Comparison of ENCODE assay signal across 8 cellular contexts in the genomic region with DNA sequence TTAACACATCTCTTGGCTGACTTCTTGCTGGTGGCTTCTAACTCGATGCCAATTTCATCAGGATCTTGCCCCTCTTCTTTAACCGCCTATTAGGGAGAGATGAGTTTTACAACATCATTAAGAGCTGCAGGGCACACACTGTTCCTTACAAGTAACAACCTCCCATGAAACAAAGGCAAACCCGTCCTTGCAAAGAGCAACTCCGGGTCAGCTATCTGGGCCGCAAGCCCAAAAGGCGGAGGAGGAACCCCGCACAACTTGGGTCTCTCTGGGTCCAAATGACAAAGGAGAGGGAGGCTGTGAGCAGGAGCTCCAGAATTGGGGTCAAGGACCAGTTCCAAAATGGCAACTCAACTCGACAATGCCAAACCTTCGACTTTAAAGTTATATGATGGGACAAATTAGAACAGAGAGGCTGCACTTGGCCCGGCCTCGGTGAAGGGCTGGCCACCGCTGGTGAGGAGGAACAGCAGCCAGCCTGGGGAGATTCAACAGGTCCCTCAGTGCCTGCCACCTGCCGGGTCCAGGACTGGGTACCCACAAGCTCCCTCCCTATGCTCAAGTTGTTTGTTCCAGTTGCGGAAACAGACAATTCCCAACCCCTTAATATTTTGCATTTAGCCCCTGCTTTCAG. TPM values are rescaled to one million over a fixed set of nuclear protein-coding genes. Genes with fewer than 3 reads are reported as not detected.
DNase-seq lines count a peak whose midpoint lies in the region; ATAC-seq and TF ChIP-seq lines count a peak whose summit lies in the region.

No MANE protein-coding gene starts in this region.

- peaks cover 88% of the 10 kb centered on the region for H3K36me3 Mint-ChIP-seq in activated T-helper 2 cell treated with anti-CD3 and anti-CD28 coated beads, Interferon-gamma antibody, Interleukin-2, Interleukin-4, amounts not matched to agents 10 μg/mL and 5 μg/mL and 100 μg/mL, durations not matched to agents 14 hours and 24 hours and 36 hours (ENCODE audit: low read depth)
- H3K36me3 Mint-ChIP-seq in stimulated activated memory B cell treated with anti-CD40 and anti-IgM and Interleukin-4, amounts not matched to agents 10 μg/mL and 1 μg/mL and 100 μg/mL, for 72 hours = peaks cover 48% of the 10 kb centered on the region

- peaks cover 26% of the 10 kb centered on the region for H3K36me3 ChIP-seq in iPS-15b (ENCODE audit: control insufficient read depth, insufficient read depth, low read length)

- H3K27me3 ChIP-seq in iPS-15b (ENCODE audit: control insufficient read depth, insufficient read depth, low read length) = no peaks in the 10 kb centered on the region

- peak overlapping the region; percentile 96 for H3K9ac ChIP-seq in iPS-15b (ENCODE audit: low read depth, low read length)

- no peaks in the 10 kb centered on the region for H3K9me3 ChIP-seq in iPS-15b (ENCODE audit: control insufficient read depth, insufficient read depth, low read length)

- H3K9me3 Mint-ChIP-seq in activated T-helper 2 cell treated with anti-CD3 and anti-CD28 coated beads, Interferon-gamma antibody, Interleukin-2, Interleukin-4, amounts not matched to agents 10 μg/mL and 5 μg/mL and 100 μg/mL, durations not matched to agents 14 hours and 24 hours and 36 hours = no peaks in the 10 kb centered on the region
- no peaks in the 10 kb centered on the region for H3K9me3 Mint-ChIP-seq in stimulated activated memory B cell treated with anti-CD40 and anti-IgM and Interleukin-4, amounts not matched to agents 10 μg/mL and 1 μg/mL and 100 μg/mL, for 72 hours

- no peak for ATAC-seq in stimulated activated memory B cell treated with anti-CD40 and anti-IgM and Interleukin-4, amounts not matched to agents 10 μg/mL and 1 μg/mL and 100 μg/mL, for 72 hours
- ATAC-seq in HG02973 (IDR thresholded peaks at IDR 0.05; ENCODE audit: unreplicated experiment) = no peak

- no peaks in the 10 kb centered on the region for H3K27me3 Mint-ChIP-seq in activated T-helper 2 cell treated with anti-CD3 and anti-CD28 coated beads, Interferon-gamma antibody, Interleukin-2, Interleukin-4, amounts not matched to agents 10 μg/mL and 5 μg/mL and 100 μg/mL, durations not matched to agents 14 hours and 24 hours and 36 hours (ENCODE audit: low read depth)
- H3K27me3 Mint-ChIP-seq in stimulated activated memory B cell treated with anti-CD40 and anti-IgM and Interleukin-4, amounts not matched to agents 10 μg/mL and 1 μg/mL and 100 μg/mL, for 72 hours = no peaks in the 10 kb centered on the region

- H3K4me3 ChIP-seq in HFF-Myc (replicated peaks; ENCODE audit: low read depth, low read length) (peak overlapping the region; percentile 99), iPS-15b (ENCODE audit: low read depth, low read length) (peak overlapping the region; percentile 93)

- H3K4me1 Mint-ChIP-seq in activated T-helper 2 cell treated with anti-CD3 and anti-CD28 coated beads, Interferon-gamma antibody, Interleukin-2, Interleukin-4, amounts not matched to agents 10 μg/mL and 5 μg/mL and 100 μg/mL, durations not matched to agents 14 hours and 24 hours and 36 hours (ENCODE audit: low read depth) = peaks cover 32% of the 10 kb centered on the region
- peaks cover 52% of the 10 kb centered on the region for H3K4me1 Mint-ChIP-seq in stimulated activated memory B cell treated with anti-CD40 and anti-IgM and Interleukin-4, amounts not matched to agents 10 μg/mL and 1 μg/mL and 100 μg/mL, for 72 hours

- peak overlapping the region; percentile 93 for H3K27ac Mint-ChIP-seq in activated T-helper 2 cell treated with anti-CD3 and anti-CD28 coated beads, Interferon-gamma antibody, Interleukin-2, Interleukin-4, amounts not matched to agents 10 μg/mL and 5 μg/mL and 100 μg/mL, durations not matched to agents 14 hours and 24 hours and 36 hours
- peak overlapping the region; percentile 100 for H3K27ac Mint-ChIP-seq in stimulated activated memory B cell treated with anti-CD40 and anti-IgM and Interleukin-4, amounts not matched to agents 10 μg/mL and 1 μg/mL and 100 μg/mL, for 72 hours

- intact Hi-C loops in activated T-helper 2 cell treated with anti-CD3 and anti-CD28 coated beads, Interferon-gamma antibody, Interleukin-2, Interleukin-4, amounts not matched to agents 10 μg/mL and 5 μg/mL and 100 μg/mL, durations not matched to agents 14 hours and 24 hours and 36 hours (cut with micrococcal nuclease) = loop anchor here (5.0 kb wide), 1 partner anchor 1219 kb away; the partner anchor contains the start of genes CHAF1A and SH3GL1
- intact Hi-C loops in posterior vena cava (cut with DNase I) = no loop called here

- no peak for TF ChIP-seq CTCF in HFF-Myc (IDR thresholded peaks at IDR 0.05; ENCODE audit: low read depth, low read length, missing control alignments)

- H3K4me3 Mint-ChIP-seq in activated T-helper 2 cell treated with anti-CD3 and anti-CD28 coated beads, Interferon-gamma antibody, Interleukin-2, Interleukin-4, amounts not matched to agents 10 μg/mL and 5 μg/mL and 100 μg/mL, durations not matched to agents 14 hours and 24 hours and 36 hours (ENCODE audit: low read depth) = peak overlapping the region; percentile 100
- peak overlapping the region; percentile 100 for H3K4me3 Mint-ChIP-seq in stimulated activated memory B cell treated with anti-CD40 and anti-IgM and Interleukin-4, amounts not matched to agents 10 μg/mL and 1 μg/mL and 100 μg/mL, for 72 hours

- DNase-seq in HFF-Myc (ENCODE audit: extremely low read depth, low read depth) (no peak), SHP77 treated with DMSO at 0.1 percent for 48 hours (lab: John Stamatoyannopoulos, UW) (no peak), posterior vena cava (ENCODE audit: low spot score) (no peak)
- DNase-seq in activated T-helper 2 cell treated with anti-CD3 and anti-CD28 coated beads, Interferon-gamma antibody, Interleukin-2, Interleukin-4, amounts not matched to agents 10 μg/mL and 5 μg/mL and 100 μg/mL, durations not matched to agents 14 hours and 24 hours and 36 hours (ENCODE audit: low spot score) = no peak
- DNase-seq in activated CD8-positive, alpha-beta memory T cell treated with anti-CD3 and anti-CD28 coated beads for 24 hours = no peak

- H3K4me1 ChIP-seq in iPS-15b (ENCODE audit: control insufficient read depth, insufficient read depth, low read length) = peaks cover 7% of the 10 kb centered on the region

RNA-seq across cellular contexts. Expression of gene SAFB2, which starts 1.1 kb away (rescaled TPM):
- total RNA-seq in activated T-helper 2 cell treated with anti-CD3 and anti-CD28 coated beads, Interferon-gamma antibody, Interleukin-2, Interleukin-4, amounts not matched to agents 10 μg/mL and 5 μg/mL and 100 μg/mL, durations not matched to agents 14 hours and 24 hours and 36 hours = 96.1 and 96.7 TPM in 2 replicates
- 10 to 100 TPM; 50.9 to 57.3 TPM for total RNA-seq in posterior vena cava

RNA-seq across cellular contexts. Expression of gene SAFB, which starts 1.5 kb away (rescaled TPM):
- 132 and 143 TPM in 2 replicates for total RNA-seq in activated T-helper 2 cell treated with anti-CD3 and anti-CD28 coated beads, Interferon-gamma antibody, Interleukin-2, Interleukin-4, amounts not matched to agents 10 μg/mL and 5 μg/mL and 100 μg/mL, durations not matched to agents 14 hours and 24 hours and 36 hours
- total RNA-seq in posterior vena cava = 10 to 100 TPM; 49.4 to 50.5 TPM

RNA-seq across cellular contexts. Expression of gene TINCR, which starts 53.7 kb away (rescaled TPM):
- total RNA-seq in activated T-helper 2 cell treated with anti-CD3 and anti-CD28 coated beads, Interferon-gamma antibody, Interleukin-2, Interleukin-4, amounts not matched to agents 10 μg/mL and 5 μg/mL and 100 μg/mL, durations not matched to agents 14 hours and 24 hours and 36 hours = 0.37 and 0.52 TPM in 2 replicates
- under 1 TPM; 0.42 to 0.43 TPM for total RNA-seq in posterior vena cava

RNA-seq across cellular contexts. Expression of gene MICOS13, which starts 58.9 kb away (rescaled TPM):
- total RNA-seq in activated T-helper 2 cell treated with anti-CD3 and anti-CD28 coated beads, Interferon-gamma antibody, Interleukin-2, Interleukin-4, amounts not matched to agents 10 μg/mL and 5 μg/mL and 100 μg/mL, durations not matched to agents 14 hours and 24 hours and 36 hours = 54.3 and 60.9 TPM in 2 replicates
- 10 to 100 TPM; 54.1 to 54.4 TPM for total RNA-seq in posterior vena cava

RNA-seq across cellular contexts. Expression of gene HSD11B1L, which starts 59.4 kb away (rescaled TPM):
- total RNA-seq in activated T-helper 2 cell treated with anti-CD3 and anti-CD28 coated beads, Interferon-gamma antibody, Interleukin-2, Interleukin-4, amounts not matched to agents 10 μg/mL and 5 μg/mL and 100 μg/mL, durations not matched to agents 14 hours and 24 hours and 36 hours = 2.0 and 2.5 TPM in 2 replicates
- total RNA-seq in posterior vena cava = 1 to 10 TPM; 3.8 to 4.0 TPM
